ENCODE assay signal across 13 cellular contexts in the genomic region with DNA sequence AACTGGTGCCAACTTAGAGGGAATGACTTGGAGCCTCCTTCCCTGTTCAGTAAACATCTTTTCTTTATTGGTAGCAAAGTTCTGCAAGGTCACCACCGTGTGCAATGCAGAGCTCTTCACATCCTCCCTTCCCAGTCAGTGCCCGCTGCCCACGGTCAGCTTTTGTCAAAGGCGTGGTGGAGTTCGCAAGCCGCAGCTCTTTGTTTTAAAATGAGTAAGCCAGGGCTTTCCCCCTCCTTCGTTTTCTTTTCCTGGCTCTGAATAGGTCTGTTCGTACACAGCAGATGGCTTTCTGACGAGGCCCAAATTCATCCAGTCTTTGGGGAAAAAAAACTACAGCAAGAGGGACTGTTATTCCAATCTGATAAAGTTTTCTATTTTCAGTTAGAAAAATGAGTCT.
DNase-seq lines count a peak whose midpoint lies in the region; ATAC-seq and TF ChIP-seq lines count a peak whose summit lies in the region.
"Had no signal": no experiment of that assay in that cellular context is flagged by ENCODE, and none has a peak within 500 bp of the region (broad histone marks: within the 10 kb centered on the region; RNA-seq: fewer than 3 reads in every experiment).

No MANE protein-coding gene starts in this region.

- TF ChIP-seq CTCF in fibroblast of pulmonary artery (IDR thresholded peaks at IDR 0.05; ENCODE audit: low read length, missing control alignments) (no peak), CD14-positive monocyte (IDR thresholded peaks at IDR 0.05) (no peak)

- H3K27ac ChIP-seq in aorta (ENCODE audit: low read depth in 1 of 2, low read length in 2 of 2) = peak overlapping the region; percentile 9 to 19

- peak; percentile 6 to 44 for DNase-seq in activated T-cell treated with anti-CD3 and anti-CD28 coated beads, Interleukin-2, amount 50 U/mL, for 72 hours
- no peak for DNase-seq in activated T-cell treated with anti-CD3 and anti-CD28 coated beads, Interleukin-2, amount 50 U/mL, for 4 hours
- DNase-seq in HT1080 (ENCODE audit: low read depth) (peak; percentile 66), fibroblast of pulmonary artery (ENCODE audit: low read depth) (peak; percentile 61), aorta (peak in 1 of 2 donors; percentile 51), CD14-positive monocyte (ENCODE audit: low spot score) (no peak), dermis blood vessel endothelial cell (no peak)
- DNase-seq: amniotic stem cell, foreskin fibroblast, NCI-H1105, OCI-M1 had no signal

- intact Hi-C loops in aorta (cut with DNase I) = no loop called here
- intact Hi-C loops in CD14-positive monocyte (cut with micrococcal nuclease) = no loop called here

- WGBS in aorta, 2 donors = 3 to 6% methylated on average over 9 of the region's 9 CpGs

- H3K27me3 Mint-ChIP-seq in activated T-cell treated with anti-CD3 and anti-CD28 coated beads, Interleukin-2, amount 50 U/mL, for 72 hours (ENCODE audit: low read depth) = peaks cover 30% of the 10 kb centered on the region
- H3K27me3 Mint-ChIP-seq in activated T-cell treated with anti-CD3 and anti-CD28 coated beads, Interleukin-2, amount 50 U/mL, for 4 hours (ENCODE audit: low read depth) = peaks cover 9% of the 10 kb centered on the region
- H3K27me3 Mint-ChIP-seq in CD14-positive monocyte (ENCODE audit: low read depth in 3 of 3) = peaks cover 1 to 7% (median 2%) of the 10 kb centered on the region in 3 donors

- H3K4me1 ChIP-seq in aorta (ENCODE audit: control insufficient read depth in 1 of 2, insufficient read depth in 2 of 2, low read length in 2 of 2) = peaks cover 0 to 3% of the 10 kb centered on the region in 2 donors

- peak overlapping the region; percentile 68 for H3K27ac Mint-ChIP-seq in activated T-cell treated with anti-CD3 and anti-CD28 coated beads, Interleukin-2, amount 50 U/mL, for 72 hours
- H3K27ac Mint-ChIP-seq in CD14-positive monocyte = no peak overlapping the region
- H3K27ac Mint-ChIP-seq: mesothelial cell of epicardium had no signal

- no peaks in the 10 kb centered on the region for H3K4me1 Mint-ChIP-seq in activated T-cell treated with anti-CD3 and anti-CD28 coated beads, Interleukin-2, amount 50 U/mL, for 72 hours (ENCODE audit: low read depth)
- no peaks in the 10 kb centered on the region for H3K4me1 Mint-ChIP-seq in activated T-cell treated with anti-CD3 and anti-CD28 coated beads, Interleukin-2, amount 50 U/mL, for 4 hours (ENCODE audit: low read depth)
- no peaks in the 10 kb centered on the region for H3K4me1 Mint-ChIP-seq in CD14-positive monocyte

- H3K36me3 ChIP-seq in aorta (ENCODE audit: control insufficient read depth in 1 of 2, insufficient read depth in 2 of 2, low read length in 1 of 2) = no peaks in the 10 kb centered on the region

- peak overlapping the region; percentile 33 for H3K4me3 ChIP-seq in fibroblast of pulmonary artery (replicated peaks; ENCODE audit: low read depth, low read length)
- H3K4me3 ChIP-seq in aorta (ENCODE audit: low read length in 2 of 2) = peak overlapping the region; percentile 41 to 46

- no peaks in the 10 kb centered on the region for H3K9me3 ChIP-seq in aorta (ENCODE audit: control insufficient read depth, low read length)

- no peaks in the 10 kb centered on the region for H3K9me3 Mint-ChIP-seq in activated T-cell treated with anti-CD3 and anti-CD28 coated beads, Interleukin-2, amount 50 U/mL, for 72 hours
- no peaks in the 10 kb centered on the region for H3K9me3 Mint-ChIP-seq in activated T-cell treated with anti-CD3 and anti-CD28 coated beads, Interleukin-2, amount 50 U/mL, for 4 hours
- H3K9me3 Mint-ChIP-seq in CD14-positive monocyte = peaks cover 0 to 5% (median 0%) of the 10 kb centered on the region in 7 donors

- no peaks in the 10 kb centered on the region for H3K27me3 ChIP-seq in aorta (ENCODE audit: control insufficient read depth in 1 of 2, insufficient read depth in 2 of 2, low read length in 1 of 2)

- no peaks in the 10 kb centered on the region for H3K36me3 Mint-ChIP-seq in activated T-cell treated with anti-CD3 and anti-CD28 coated beads, Interleukin-2, amount 50 U/mL, for 72 hours (ENCODE audit: insufficient read depth in 2 of 2)
- H3K36me3 Mint-ChIP-seq in activated T-cell treated with anti-CD3 and anti-CD28 coated beads, Interleukin-2, amount 50 U/mL, for 4 hours (ENCODE audit: insufficient read depth) = no peaks in the 10 kb centered on the region
- H3K36me3 Mint-ChIP-seq in CD14-positive monocyte = no peaks in the 10 kb centered on the region

- H3K4me3 Mint-ChIP-seq in activated T-cell treated with anti-CD3 and anti-CD28 coated beads, Interleukin-2, amount 50 U/mL, for 72 hours = peak overlapping the region in 1 of 2 donors; percentile 75
- H3K4me3 Mint-ChIP-seq in activated T-cell treated with anti-CD3 and anti-CD28 coated beads, Interleukin-2, amount 50 U/mL, for 4 hours = no peak overlapping the region
- H3K4me3 Mint-ChIP-seq in CD14-positive monocyte = no peak overlapping the region
- H3K4me3 Mint-ChIP-seq: mesothelial cell of epicardium had no signal

- peak; percentile 43 to 88 for ATAC-seq in activated T-cell treated with anti-CD3 and anti-CD28 coated beads, Interleukin-2, amount 50 U/mL, for 72 hours (replicated peaks in 1 of 2)
- ATAC-seq in activated T-cell treated with anti-CD3 and anti-CD28 coated beads, Interleukin-2, amount 50 U/mL, for 4 hours = no peak
- ATAC-seq in aorta (ENCODE audit: low FRiP score) (peak; percentile 59), HG03175 (IDR thresholded peaks at IDR 0.05; ENCODE audit: unreplicated experiment) (no peak)

Comparison
In these comparisons a context has a peak if more than half of its experiments do, and no peak if none do; other contexts are left out.
1. ATAC-seq: peak in activated T-cell treated with anti-CD3 and anti-CD28 coated beads, Interleukin-2, amount 50 U/mL, for 72 hours (2 of 2) and aorta (single experiment); none in activated T-cell treated with anti-CD3 and anti-CD28 coated beads, Interleukin-2, amount 50 U/mL, for 4 hours (0 of 2) and HG03175 (single experiment).
2. DNase-seq: peak in activated T-cell treated with anti-CD3 and anti-CD28 coated beads, Interleukin-2, amount 50 U/mL, for 72 hours (2 of 2), HT1080 (single experiment) and fibroblast of pulmonary artery (single experiment); none in activated T-cell treated with anti-CD3 and anti-CD28 coated beads, Interleukin-2, amount 50 U/mL, for 4 hours (single experiment), CD14-positive monocyte (single experiment) and dermis blood vessel endothelial cell (single experiment).